16 cellular contexts compared by ENCODE assay signal in the genomic region with DNA sequence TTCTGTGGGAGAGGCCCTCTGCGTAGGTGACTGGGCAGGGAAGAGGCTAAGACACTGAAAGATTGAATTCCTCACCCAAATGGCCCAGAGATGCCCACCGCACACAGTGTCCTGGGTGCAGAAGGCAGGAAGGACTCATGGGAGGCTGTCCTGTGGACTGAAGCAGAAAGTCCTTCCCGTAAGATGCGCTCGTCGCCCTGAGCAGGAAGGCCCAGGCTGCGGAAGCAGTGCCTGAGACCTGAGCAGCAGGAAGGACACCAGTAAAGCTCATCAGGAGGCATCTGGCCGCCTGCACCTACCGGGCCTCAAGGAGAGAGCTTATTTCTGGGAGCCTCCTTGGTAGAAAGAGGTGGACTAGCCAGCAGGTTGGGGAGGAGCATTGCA. TPM values are rescaled to one million over a fixed set of nuclear protein-coding genes. Genes with fewer than 3 reads are reported as not detected.
A peak's percentile ranks its signal among the peaks of the same experiment; 100 is the strongest.
DNase-seq lines count a peak whose midpoint lies in the region; ATAC-seq and TF ChIP-seq lines count a peak whose summit lies in the region.
"Had no signal": no experiment of that assay in that cellular context is flagged by ENCODE, and none has a peak within 500 bp of the region (broad histone marks: within the 10 kb centered on the region; RNA-seq: fewer than 3 reads in every experiment).

No MANE protein-coding gene starts in this region.

- H3K9me2 ChIP-seq in OCI-LY7 (ENCODE audit: insufficient read depth, low read length): no peaks in the 10 kb centered on the region

- no peaks in the 10 kb centered on the region for H3K9me3 ChIP-seq in esophagus squamous epithelium
- no peaks in the 10 kb centered on the region for H3K9me3 ChIP-seq in OCI-LY7 (ENCODE audit: low read length)
- H3K9me3 ChIP-seq: BE2C, HAP-1 had no signal

- H3K36me3 ChIP-seq in H7 (replicated peaks; ENCODE audit: control insufficient read depth, insufficient read depth, low read length): no peaks in the 10 kb centered on the region
- H3K36me3 ChIP-seq in esophagus squamous epithelium: peaks cover 0 to 1% (median 0%) of the 10 kb centered on the region in 3 donors
- no peaks in the 10 kb centered on the region for H3K36me3 ChIP-seq in OCI-LY7 (ENCODE audit: insufficient read depth, low read length)
- H3K36me3 ChIP-seq: BE2C, HAP-1 had no signal

- H3K4me2 ChIP-seq in OCI-LY7 (ENCODE audit: low read length): no peak overlapping the region

- 94 to 97% methylated on average over 6 to 7 of the region's 9 CpGs for WGBS in esophagus squamous epithelium, 2 donors

- BruUV-seq in OCI-LY7 (replicated peaks; lab: Mats Ljungman, UMichigan): no TSS peak

- H3K27ac ChIP-seq in RWPE1 (peak overlapping the region; percentile 100), esophagus squamous epithelium (peak overlapping the region in 3 of 4 donors; percentile 82 to 94 (median 84)), OCI-LY7 (ENCODE audit: low read depth, low read length, poor library complexity, severe bottlenecking) (no peak overlapping the region)

- ATAC-seq in sciatic nerve: no peak

- H3K4me1 ChIP-seq in esophagus squamous epithelium: peaks cover 49 to 91% (median 51%) of the 10 kb centered on the region in 3 donors
- peaks cover 13% of the 10 kb centered on the region for H3K4me1 ChIP-seq in OCI-LY7 (ENCODE audit: insufficient read depth, low read length, poor library complexity, severe bottlenecking)
- H3K4me1 ChIP-seq: BE2C had no signal

- TF ChIP-seq CTCF in RWPE1 (conservative IDR thresholded peaks at IDR 0.05; ENCODE audit: low read depth) (no peak), esophagus squamous epithelium (IDR thresholded peaks at IDR 0.05) (no peak), OCI-LY7 (conservative IDR thresholded peaks at IDR 0.05; ENCODE audit: low read length) (no peak)

- H3K27me3 ChIP-seq in H7 (ENCODE audit: control insufficient read depth, insufficient read depth, low read length) (peaks cover 4% of the 10 kb centered on the region), esophagus squamous epithelium (peaks cover 0 to 21% (median 0%) of the 10 kb centered on the region in 4 donors)
- H3K27me3 ChIP-seq: BE2C had no signal

- intact Hi-C loops in esophagus squamous epithelium (cut with DNase I): no loop called here
- intact Hi-C loops in sciatic nerve (cut with DNase I): no loop called here
- intact Hi-C loops in OCI-LY7 (cut with micrococcal nuclease; ENCODE audit: unreplicated experiment): no loop called here

- no peak for TF ChIP-seq POLR2A in esophagus squamous epithelium (IDR thresholded peaks at IDR 0.05)

- POLR2A ChIA-PET in RWPE1 (lab: Yijun Ruan, JAX; ENCODE audit: low non-redundant PET): interaction anchor here (0.5 kb wide), 1 partner anchor 157 kb away, joined by 3 read pairs; no protein-coding TSS in a partner anchor
- POLR2A ChIA-PET in OCI-LY7 (lab: Charles Lee): no interaction called here

- no peaks in the 10 kb centered on the region for H4K20me1 ChIP-seq in OCI-LY7 (ENCODE audit: insufficient read depth, low read length)

- H3K4me3 ChIP-seq in H7 (ENCODE audit: insufficient read depth, low read depth, low read length) (no peak overlapping the region), esophagus squamous epithelium (peak overlapping the region in 1 of 4 donors; percentile 50), OCI-LY7 (ENCODE audit: low read depth, low read length, poor library complexity, severe bottlenecking) (no peak overlapping the region)
- H3K4me3 ChIP-seq: HAP-1 had no signal

- no peaks in the 10 kb centered on the region for H3K79me2 ChIP-seq in OCI-LY7 (ENCODE audit: insufficient read depth, low read depth, low read length)

- no peak overlapping the region for H2AFZ ChIP-seq in OCI-LY7 (ENCODE audit: low read length)

- DNase-seq in H7 (peak; percentile 45), RWPE1 (ENCODE audit: low spot score) (no peak), esophagus squamous epithelium (lab: John Stamatoyannopoulos, UW) (no peak), sciatic nerve (ENCODE audit: low spot score) (peak; percentile 17), OCI-LY7 (ENCODE audit: low spot score) (no peak), COLO829 (ENCODE audit: low spot score) (no peak), NCI-H2107 (lab: John Stamatoyannopoulos, UW) (no peak)
- DNase-seq: BE2C; CD4-positive, alpha-beta memory T cell; GF-D8; NCI-H1417 treated with DMSO at 0.1 percent for 48 hours; NCI-H2029; NCI-H510A; NCI-H82 had no signal

- CTCF ChIA-PET in RWPE1 (lab: Yijun Ruan, JAX): interaction anchor here (0.8 to 5.8 kb wide), 3 partner anchors 25 to 102 kb away, joined by 3 to 50 read pairs (median 4); no protein-coding TSS in a partner anchor
- CTCF ChIA-PET in OCI-LY7 (lab: Charles Lee; ENCODE audit: unreplicated experiment): interaction anchor here (0.5 kb wide), 1 partner anchor 25 kb away, joined by 3 read pairs; no protein-coding TSS in a partner anchor

RNA-seq across cellular contexts. Expression of a gene that starts 3.3 kb away (rescaled TPM):
- total RNA-seq in H7 (2014; rRNA removed; shearing (Covaris generic)): 4.9 and 8.4 TPM in 2 replicates
- total RNA-seq in esophagus squamous epithelium: 10 to 100 TPM; 31.5 to 53.5 (median 37.2) TPM
- 0.31 TPM for total RNA-seq in sciatic nerve
- 0.03 and 0.10 TPM in 2 replicates for total RNA-seq in OCI-LY7 (2014; rRNA removed; shearing (Covaris generic))
- not detected in 2 replicates for total RNA-seq in OCI-LY7 (2022)

RNA-seq across cellular contexts. Expression of a gene that starts 40.7 kb away (rescaled TPM):
- 0.22 and 0.45 TPM in 2 replicates for total RNA-seq in H7 (2014; rRNA removed; shearing (Covaris generic))
- not detected for total RNA-seq in esophagus squamous epithelium
- total RNA-seq in sciatic nerve: not detected
- not detected in 2 replicates for total RNA-seq in OCI-LY7 (2014; rRNA removed; shearing (Covaris generic))
- total RNA-seq in OCI-LY7 (2022): not detected in 2 replicates
- total RNA-seq: CD4-positive, alpha-beta memory T cell; LHCN-M2 had no signal

Comparison
In these comparisons a context has a peak if more than half of its experiments do, and no peak if none do; other contexts are left out.
1. DNase-seq: peak in H7 (single experiment) and sciatic nerve (single experiment); none in RWPE1 (single experiment), esophagus squamous epithelium (single experiment), OCI-LY7 (single experiment), COLO829 (single experiment) and NCI-H2107 (single experiment).